Comparison of ENCODE assay signal across 2 cellular contexts in the genomic region with DNA sequence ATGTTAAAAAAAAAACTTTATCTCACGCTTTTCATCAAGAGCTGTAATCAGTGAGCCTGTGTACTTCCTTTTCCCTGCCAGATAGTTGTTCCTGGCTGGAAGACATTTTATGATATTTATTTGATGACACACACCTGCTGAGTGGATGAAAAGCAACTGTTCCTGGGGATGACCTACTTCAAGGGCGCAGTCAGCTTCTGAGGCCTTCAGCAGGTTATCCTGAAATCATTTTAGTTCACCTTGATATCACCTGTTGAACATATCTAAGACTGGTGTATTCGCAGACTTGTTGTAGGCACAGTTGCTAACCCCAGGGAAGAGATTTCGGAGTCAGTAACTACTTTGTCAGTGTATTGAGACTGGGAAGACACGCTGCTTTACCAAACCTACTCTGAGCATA.
TF ChIP-seq lines count a peak whose summit lies in the region.

No MANE protein-coding gene starts in this region.

TF ChIP-seq in A549, 52 proteins besides CTCF, POLR2A, EP300 and RAD21 (continued from another document):
- TF ChIP-seq, protein P1, sequence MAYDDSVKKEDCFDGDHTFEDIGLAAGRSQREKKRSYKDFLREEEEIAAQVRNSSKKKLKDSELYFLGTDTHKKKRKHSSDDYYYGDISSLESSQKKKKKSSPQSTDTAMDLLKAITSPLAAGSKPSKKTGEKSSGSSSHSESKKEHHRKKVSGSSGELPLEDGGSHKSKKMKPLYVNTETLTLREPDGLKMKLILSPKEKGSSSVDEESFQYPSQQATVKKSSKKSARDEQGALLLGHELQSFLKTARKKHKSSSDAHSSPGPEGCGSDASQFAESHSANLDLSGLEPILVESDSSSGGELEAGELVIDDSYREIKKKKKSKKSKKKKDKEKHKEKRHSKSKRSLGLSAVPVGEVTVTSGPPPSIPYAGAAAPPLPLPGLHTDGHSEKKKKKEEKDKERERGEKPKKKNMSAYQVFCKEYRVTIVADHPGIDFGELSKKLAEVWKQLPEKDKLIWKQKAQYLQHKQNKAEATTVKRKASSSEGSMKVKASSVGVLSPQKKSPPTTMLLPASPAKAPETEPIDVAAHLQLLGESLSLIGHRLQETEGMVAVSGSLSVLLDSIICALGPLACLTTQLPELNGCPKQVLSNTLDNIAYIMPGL (CRISPR knock-in tag; IDR thresholded peaks at IDR 0.05; ENCODE audit: borderline replicate concordance), result no peak
- TF ChIP-seq MAFK (IDR thresholded peaks at IDR 0.05; ENCODE audit: partially characterized antibody), result no peak
- TF ChIP-seq, protein P2, sequence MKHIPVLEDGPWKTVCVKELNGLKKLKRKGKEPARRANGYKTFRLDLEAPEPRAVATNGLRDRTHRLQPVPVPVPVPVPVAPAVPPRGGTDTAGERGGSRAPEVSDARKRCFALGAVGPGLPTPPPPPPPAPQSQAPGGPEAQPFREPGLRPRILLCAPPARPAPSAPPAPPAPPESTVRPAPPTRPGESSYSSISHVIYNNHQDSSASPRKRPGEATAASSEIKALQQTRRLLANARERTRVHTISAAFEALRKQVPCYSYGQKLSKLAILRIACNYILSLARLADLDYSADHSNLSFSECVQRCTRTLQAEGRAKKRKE (CRISPR knock-in tag; IDR thresholded peaks at IDR 0.05; ENCODE audit: low read depth), result no peak
- TF ChIP-seq TFCP2L1 (CRISPR knock-in tag; IDR thresholded peaks at IDR 0.05), result no peak
- no peak for TF ChIP-seq RFX5 (IDR thresholded peaks at IDR 0.05)
- TF ChIP-seq CHD2 (IDR thresholded peaks at IDR 0.05; ENCODE audit: low read length, partially characterized antibody), result no peak
- no peak for TF ChIP-seq MYC (IDR thresholded peaks at IDR 0.05; ENCODE audit: borderline replicate concordance, low read length)
- TF ChIP-seq EHF (CRISPR knock-in tag; IDR thresholded peaks at IDR 0.05), result no peak
- TF ChIP-seq, protein P3, sequence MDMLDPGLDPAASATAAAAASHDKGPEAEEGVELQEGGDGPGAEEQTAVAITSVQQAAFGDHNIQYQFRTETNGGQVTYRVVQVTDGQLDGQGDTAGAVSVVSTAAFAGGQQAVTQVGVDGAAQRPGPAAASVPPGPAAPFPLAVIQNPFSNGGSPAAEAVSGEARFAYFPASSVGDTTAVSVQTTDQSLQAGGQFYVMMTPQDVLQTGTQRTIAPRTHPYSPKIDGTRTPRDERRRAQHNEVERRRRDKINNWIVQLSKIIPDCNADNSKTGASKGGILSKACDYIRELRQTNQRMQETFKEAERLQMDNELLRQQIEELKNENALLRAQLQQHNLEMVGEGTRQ (IDR thresholded peaks at IDR 0.05), result no peak
- TF ChIP-seq HOXB5 (CRISPR knock-in tag; IDR thresholded peaks at IDR 0.05), result no peak
- TF ChIP-seq, protein P4, sequence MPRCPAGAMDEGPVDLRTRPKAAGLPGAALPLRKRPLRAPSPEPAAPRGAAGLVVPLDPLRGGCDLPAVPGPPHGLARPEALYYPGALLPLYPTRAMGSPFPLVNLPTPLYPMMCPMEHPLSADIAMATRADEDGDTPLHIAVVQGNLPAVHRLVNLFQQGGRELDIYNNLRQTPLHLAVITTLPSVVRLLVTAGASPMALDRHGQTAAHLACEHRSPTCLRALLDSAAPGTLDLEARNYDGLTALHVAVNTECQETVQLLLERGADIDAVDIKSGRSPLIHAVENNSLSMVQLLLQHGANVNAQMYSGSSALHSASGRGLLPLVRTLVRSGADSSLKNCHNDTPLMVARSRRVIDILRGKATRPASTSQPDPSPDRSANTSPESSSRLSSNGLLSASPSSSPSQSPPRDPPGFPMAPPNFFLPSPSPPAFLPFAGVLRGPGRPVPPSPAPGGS (IDR thresholded peaks at IDR 0.05), result no peak
- no peak for TF ChIP-seq ZNF302 (CRISPR knock-in tag; IDR thresholded peaks at IDR 0.05)
- TF ChIP-seq, protein P5, sequence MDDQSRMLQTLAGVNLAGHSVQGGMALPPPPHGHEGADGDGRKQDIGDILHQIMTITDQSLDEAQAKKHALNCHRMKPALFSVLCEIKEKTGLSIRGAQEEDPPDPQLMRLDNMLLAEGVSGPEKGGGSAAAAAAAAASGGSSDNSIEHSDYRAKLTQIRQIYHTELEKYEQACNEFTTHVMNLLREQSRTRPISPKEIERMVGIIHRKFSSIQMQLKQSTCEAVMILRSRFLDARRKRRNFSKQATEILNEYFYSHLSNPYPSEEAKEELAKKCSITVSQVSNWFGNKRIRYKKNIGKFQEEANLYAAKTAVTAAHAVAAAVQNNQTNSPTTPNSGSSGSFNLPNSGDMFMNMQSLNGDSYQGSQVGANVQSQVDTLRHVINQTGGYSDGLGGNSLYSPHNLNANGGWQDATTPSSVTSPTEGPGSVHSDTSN (IDR thresholded peaks at IDR 0.05), result no peak
- no peak for TF ChIP-seq FOSB (CRISPR knock-in tag; IDR thresholded peaks at IDR 0.05)
- TF ChIP-seq, protein P6, sequence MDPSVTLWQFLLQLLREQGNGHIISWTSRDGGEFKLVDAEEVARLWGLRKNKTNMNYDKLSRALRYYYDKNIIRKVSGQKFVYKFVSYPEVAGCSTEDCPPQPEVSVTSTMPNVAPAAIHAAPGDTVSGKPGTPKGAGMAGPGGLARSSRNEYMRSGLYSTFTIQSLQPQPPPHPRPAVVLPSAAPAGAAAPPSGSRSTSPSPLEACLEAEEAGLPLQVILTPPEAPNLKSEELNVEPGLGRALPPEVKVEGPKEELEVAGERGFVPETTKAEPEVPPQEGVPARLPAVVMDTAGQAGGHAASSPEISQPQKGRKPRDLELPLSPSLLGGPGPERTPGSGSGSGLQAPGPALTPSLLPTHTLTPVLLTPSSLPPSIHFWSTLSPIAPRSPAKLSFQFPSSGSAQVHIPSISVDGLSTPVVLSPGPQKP (IDR thresholded peaks at IDR 0.05; ENCODE audit: low read depth, low read length), result no peak
- no peak for TF ChIP-seq HEYL (CRISPR knock-in tag; IDR thresholded peaks at IDR 0.05)
- TF ChIP-seq SREBF2 (IDR thresholded peaks at IDR 0.05), result no peak
- TF ChIP-seq ZFP36 (IDR thresholded peaks at IDR 0.05; ENCODE audit: borderline replicate concordance, partially characterized antibody), result no peak

TF ChIP-seq in HCT116, 20 proteins besides CTCF, POLR2A, EP300 and RAD21 (continued from another document):
- TF ChIP-seq, protein P7, sequence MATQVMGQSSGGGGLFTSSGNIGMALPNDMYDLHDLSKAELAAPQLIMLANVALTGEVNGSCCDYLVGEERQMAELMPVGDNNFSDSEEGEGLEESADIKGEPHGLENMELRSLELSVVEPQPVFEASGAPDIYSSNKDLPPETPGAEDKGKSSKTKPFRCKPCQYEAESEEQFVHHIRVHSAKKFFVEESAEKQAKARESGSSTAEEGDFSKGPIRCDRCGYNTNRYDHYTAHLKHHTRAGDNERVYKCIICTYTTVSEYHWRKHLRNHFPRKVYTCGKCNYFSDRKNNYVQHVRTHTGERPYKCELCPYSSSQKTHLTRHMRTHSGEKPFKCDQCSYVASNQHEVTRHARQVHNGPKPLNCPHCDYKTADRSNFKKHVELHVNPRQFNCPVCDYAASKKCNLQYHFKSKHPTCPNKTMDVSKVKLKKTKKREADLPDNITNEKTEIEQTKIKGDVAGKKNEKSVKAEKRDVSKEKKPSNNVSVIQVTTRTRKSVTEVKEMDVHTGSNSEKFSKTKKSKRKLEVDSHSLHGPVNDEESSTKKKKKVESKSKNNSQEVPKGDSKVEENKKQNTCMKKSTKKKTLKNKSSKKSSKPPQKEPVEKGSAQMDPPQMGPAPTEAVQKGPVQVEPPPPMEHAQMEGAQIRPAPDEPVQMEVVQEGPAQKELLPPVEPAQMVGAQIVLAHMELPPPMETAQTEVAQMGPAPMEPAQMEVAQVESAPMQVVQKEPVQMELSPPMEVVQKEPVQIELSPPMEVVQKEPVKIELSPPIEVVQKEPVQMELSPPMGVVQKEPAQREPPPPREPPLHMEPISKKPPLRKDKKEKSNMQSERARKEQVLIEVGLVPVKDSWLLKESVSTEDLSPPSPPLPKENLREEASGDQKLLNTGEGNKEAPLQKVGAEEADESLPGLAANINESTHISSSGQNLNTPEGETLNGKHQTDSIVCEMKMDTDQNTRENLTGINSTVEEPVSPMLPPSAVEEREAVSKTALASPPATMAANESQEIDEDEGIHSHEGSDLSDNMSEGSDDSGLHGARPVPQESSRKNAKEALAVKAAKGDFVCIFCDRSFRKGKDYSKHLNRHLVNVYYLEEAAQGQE (IDR thresholded peaks at IDR 0.05; ENCODE audit: low read depth), result no peak
- TF ChIP-seq ELF1 (IDR thresholded peaks at IDR 0.05; ENCODE audit: borderline replicate concordance, low read depth), result no peak
- no peak for TF ChIP-seq SRF (IDR thresholded peaks at IDR 0.05; ENCODE audit: low read depth)
- TF ChIP-seq FOSL1 (IDR thresholded peaks at IDR 0.05; ENCODE audit: low read depth), result 0 out of 2 replicates have a peak, but pooled peaks have one; percentile 14
- peak; percentile 55 for TF ChIP-seq TCF7L2 (IDR thresholded peaks at IDR 0.05; ENCODE audit: borderline replicate concordance, extremely low read depth, insufficient read depth, insufficient read length)
- no peak for TF ChIP-seq ZNF274 (IDR thresholded peaks at IDR 0.05; ENCODE audit: low read depth, low read length)
- TF ChIP-seq, protein P8, sequence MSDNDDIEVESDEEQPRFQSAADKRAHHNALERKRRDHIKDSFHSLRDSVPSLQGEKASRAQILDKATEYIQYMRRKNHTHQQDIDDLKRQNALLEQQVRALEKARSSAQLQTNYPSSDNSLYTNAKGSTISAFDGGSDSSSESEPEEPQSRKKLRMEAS (IDR thresholded peaks at IDR 0.05), result no peak
- TF ChIP-seq JUND (IDR thresholded peaks at IDR 0.05), result 0 out of 2 replicates have a peak, but pooled peaks have one; percentile 26
- no peak for TF ChIP-seq SIN3A (IDR thresholded peaks at IDR 0.05; ENCODE audit: low read depth)
- TF ChIP-seq CBX3 (IDR thresholded peaks at IDR 0.05; ENCODE audit: low read depth), result no peak
- no peak for TF ChIP-seq EGR1 (IDR thresholded peaks at IDR 0.05; ENCODE audit: low read depth)
- TF ChIP-seq, protein P9, sequence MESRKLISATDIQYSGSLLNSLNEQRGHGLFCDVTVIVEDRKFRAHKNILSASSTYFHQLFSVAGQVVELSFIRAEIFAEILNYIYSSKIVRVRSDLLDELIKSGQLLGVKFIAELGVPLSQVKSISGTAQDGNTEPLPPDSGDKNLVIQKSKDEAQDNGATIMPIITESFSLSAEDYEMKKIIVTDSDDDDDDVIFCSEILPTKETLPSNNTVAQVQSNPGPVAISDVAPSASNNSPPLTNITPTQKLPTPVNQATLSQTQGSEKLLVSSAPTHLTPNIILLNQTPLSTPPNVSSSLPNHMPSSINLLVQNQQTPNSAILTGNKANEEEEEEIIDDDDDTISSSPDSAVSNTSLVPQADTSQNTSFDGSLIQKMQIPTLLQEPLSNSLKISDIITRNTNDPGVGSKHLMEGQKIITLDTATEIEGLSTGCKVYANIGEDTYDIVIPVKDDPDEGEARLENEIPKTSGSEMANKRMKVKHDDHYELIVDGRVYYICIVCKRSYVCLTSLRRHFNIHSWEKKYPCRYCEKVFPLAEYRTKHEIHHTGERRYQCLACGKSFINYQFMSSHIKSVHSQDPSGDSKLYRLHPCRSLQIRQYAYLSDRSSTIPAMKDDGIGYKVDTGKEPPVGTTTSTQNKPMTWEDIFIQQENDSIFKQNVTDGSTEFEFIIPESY (IDR thresholded peaks at IDR 0.05; ENCODE audit: extremely low read depth, insufficient replicate concordance, low read length), result no peak
